8 cellular contexts compared by ENCODE assay signal in the genomic region with DNA sequence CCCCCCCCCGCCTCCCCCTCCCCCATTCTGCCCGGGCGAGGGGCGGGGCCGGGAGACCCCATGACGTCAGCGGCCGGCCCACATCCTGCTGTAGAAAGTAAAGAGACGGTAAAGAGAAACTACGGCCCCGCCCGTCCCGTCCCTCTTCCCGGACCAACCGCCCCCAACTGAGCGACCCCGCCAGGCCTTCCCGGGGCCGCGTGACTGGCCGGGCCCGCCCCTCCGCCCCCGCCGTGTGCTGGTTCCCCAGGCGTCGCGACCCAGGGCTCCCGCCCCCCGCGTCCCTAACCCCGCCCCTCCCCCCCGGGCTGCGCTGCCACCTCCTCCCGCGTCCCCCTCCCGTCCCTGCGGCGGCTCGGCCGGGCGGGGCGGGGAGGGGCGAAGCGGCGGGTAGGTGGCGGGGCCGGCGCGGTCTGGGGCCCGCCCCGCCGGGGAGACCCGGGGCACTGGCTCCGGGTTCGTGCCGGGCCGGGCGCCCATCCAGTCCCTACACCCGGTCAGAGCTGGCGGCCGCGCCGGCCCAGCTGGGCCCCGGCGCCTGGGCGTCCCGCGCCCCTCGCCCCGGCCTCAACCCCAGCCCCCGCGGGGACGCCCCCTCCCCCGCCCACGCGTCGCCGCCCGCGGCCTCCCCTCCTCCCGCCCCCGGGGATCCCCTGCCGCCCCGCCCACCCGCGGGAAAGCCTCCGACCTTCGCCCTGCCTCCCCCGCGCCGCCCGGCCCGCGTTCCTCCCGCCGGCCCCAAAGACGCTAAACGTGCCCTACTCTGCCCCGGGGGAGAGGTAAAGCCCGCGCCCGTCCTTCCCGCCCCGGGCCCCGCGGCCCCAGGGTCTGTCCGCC. TPM values are rescaled to one million over a fixed set of nuclear protein-coding genes. Genes with fewer than 3 reads are reported as not detected.
DNase-seq lines count a peak whose midpoint lies in the region; ATAC-seq lines count a peak whose summit lies in the region.

No MANE protein-coding gene starts in this region.

- H3K4me3 Mint-ChIP-seq in memory B cell, result peak overlapping the region; percentile 86

- peak; percentile 97 for DNase-seq in COLO829 (ENCODE audit: low spot score)
- peak; percentile 79 for DNase-seq in HS-27A (ENCODE audit: low read depth)
- peak; percentile 84 for DNase-seq in NK-92 (lab: John Stamatoyannopoulos, UW; ENCODE audit: unreplicated experiment)
- peak; percentile 93 to 94 for DNase-seq in activated CD8-positive, alpha-beta memory T cell treated with anti-CD3 and anti-CD28 coated beads for 1 hour (ENCODE audit: extremely low read depth in 1 of 2, low read depth in 1 of 2)
- DNase-seq in memory B cell (ENCODE audit: low spot score in 2 of 2), result peak; percentile 85 to 95
- DNase-seq in stimulated activated CD8-positive, alpha-beta memory T cell treated with anti-CD3 and anti-CD28 coated beads, Interleukin-15, amount 100 ng/mL, for 1 hour (ENCODE audit: low read depth), result peak; percentile 92

- H3K4me3 ChIP-seq in ectodermal cell (ENCODE audit: insufficient read depth, low read depth, low read length), result peak overlapping the region; percentile 74

- peak overlapping the region; percentile 99 for H3K27ac Mint-ChIP-seq in memory B cell

- peaks cover 17% of the 10 kb centered on the region for H3K4me1 ChIP-seq in ectodermal cell (ENCODE audit: control insufficient read depth, insufficient read depth, low read length)

- no peaks in the 10 kb centered on the region for H3K27me3 Mint-ChIP-seq in memory B cell

- H3K27me3 ChIP-seq in ectodermal cell (ENCODE audit: control insufficient read depth, insufficient read depth, low read length, poor library complexity, severe bottlenecking), result peaks cover 14% of the 10 kb centered on the region

- peak; percentile 25 for ATAC-seq in GM19468 (IDR thresholded peaks at IDR 0.05; ENCODE audit: extremely low read depth, unreplicated experiment)
- peak; percentile 65 for ATAC-seq in memory B cell (ENCODE audit: low read depth)

- peaks cover 25% of the 10 kb centered on the region for H3K4me1 Mint-ChIP-seq in memory B cell

- H3K27ac ChIP-seq in ectodermal cell (ENCODE audit: insufficient read depth, low read depth, low read length, poor library complexity, severe bottlenecking), result peak overlapping the region; percentile 36

- no peaks in the 10 kb centered on the region for H3K9me3 Mint-ChIP-seq in memory B cell

- H3K36me3 ChIP-seq in ectodermal cell (ENCODE audit: control insufficient read depth, insufficient read depth, low read length), result peaks cover 9% of the 10 kb centered on the region

- H3K36me3 Mint-ChIP-seq in memory B cell, result peaks cover 7% of the 10 kb centered on the region

- WGBS in ectodermal cell, 2 experiments, result 0% methylated on average over 84 to 106 of the region's 108 CpGs

- no peaks in the 10 kb centered on the region for H3K9me3 ChIP-seq in ectodermal cell (ENCODE audit: control insufficient read depth, low read length)

RNA-seq across cellular contexts. Expression of gene HIVEP1, which starts 0.6 kb away (rescaled TPM):
- 20.9 TPM for polyA plus RNA-seq in ectodermal cell (2013, experiment 1 of 4)
- polyA plus RNA-seq in ectodermal cell (2013, experiment 2 of 4), result 19.2 TPM
- 15.3 TPM for polyA plus RNA-seq in ectodermal cell (2013, experiment 3 of 4)
- polyA plus RNA-seq in ectodermal cell (2013, experiment 4 of 4), result 18.5 TPM

Comparison
In these comparisons a context has a peak if more than half of its experiments do, and no peak if none do; other contexts are left out.
1. Peak in every context shown above with its lines: DNase-seq, ATAC-seq, H3K4me3 ChIP-seq and H3K27ac ChIP-seq.